12 cellular contexts compared by ENCODE assay signal in the genomic region with DNA sequence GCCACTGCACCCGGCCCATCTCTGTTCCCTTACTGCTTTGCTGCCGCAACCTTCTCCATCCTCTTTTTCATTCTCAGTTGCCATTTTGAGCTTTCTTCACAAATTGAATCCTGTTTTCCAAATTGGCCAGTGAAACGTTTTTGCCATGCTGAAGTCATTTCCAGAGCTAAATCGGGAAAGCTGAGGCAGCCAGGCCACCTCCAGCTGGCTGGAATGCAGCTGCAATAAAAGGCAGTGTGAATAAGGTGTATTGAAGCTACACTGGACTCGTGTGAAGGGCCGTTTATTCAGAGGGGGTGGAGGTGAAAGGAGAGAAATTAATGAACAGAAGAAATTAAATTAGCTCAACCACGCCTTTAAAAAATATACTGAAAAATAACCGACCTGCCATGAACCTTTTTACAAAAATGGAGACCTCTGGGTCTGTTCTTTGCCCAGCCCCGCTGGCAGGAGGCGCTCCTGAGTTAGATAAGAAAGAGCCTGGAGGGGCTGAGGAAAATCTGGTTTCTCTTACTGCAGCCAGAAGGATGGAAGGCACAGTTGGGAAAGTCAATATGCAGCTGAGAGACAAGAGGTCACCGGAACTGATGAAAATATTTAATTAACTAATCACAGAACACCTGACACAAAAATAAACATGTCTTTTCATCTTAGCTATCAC.
DNase-seq lines count a peak whose midpoint lies in the region; ATAC-seq, FAIRE-seq and TF ChIP-seq lines count a peak whose summit lies in the region.
"Had no signal": no experiment of that assay in that cellular context is flagged by ENCODE, and none has a peak within 500 bp of the region (broad histone marks: within the 10 kb centered on the region; RNA-seq: fewer than 3 reads in every experiment).

No MANE protein-coding gene starts in this region.

- no peak overlapping the region for H3K27ac ChIP-seq in A549
- H3K27ac ChIP-seq in SK-N-SH (ENCODE audit: low read depth in 2 of 2, low read length in 1 of 2) = no peak overlapping the region
- no peak overlapping the region for H3K27ac ChIP-seq in foreskin keratinocyte
- H3K27ac ChIP-seq: RWPE1 had no signal

- no peak overlapping the region for H2AFZ ChIP-seq in SK-N-SH (ENCODE audit: low read depth)

- DNase-seq in A549 (ENCODE audit: low read depth in 1 of 2, low spot score in 1 of 2) = no peak
- DNase-seq in SK-N-SH = no peak
- DNase-seq in foreskin keratinocyte = no peak
- DNase-seq in NCI-H774 (lab: John Stamatoyannopoulos, UW) = no peak
- no peak for DNase-seq in natural killer cell treated with Interleukin-12 subunit alpha and Interleukin-12 subunit beta and Interleukin-15 and Interleukin-18, amount 100 ng/mL, for 72 hours (ENCODE audit: low spot score)
- DNase-seq in RPMI8226 = no peak
- DNase-seq: activated naive CD4-positive, alpha-beta T cell treated with Interleukin-2 at 50 U/mL for 16 hours; cerebellar nuclear complex had no signal

- H3K27me3 Mint-ChIP-seq in natural killer cell treated with Interleukin-12 subunit alpha and Interleukin-12 subunit beta and Interleukin-15 and Interleukin-18, amount 100 ng/mL, for 72 hours = no peaks in the 10 kb centered on the region

- no peak overlapping the region for H3K4me3 ChIP-seq in A549
- no peak overlapping the region for H3K4me3 ChIP-seq in GM12875 (ENCODE audit: low read depth, low read length)
- no peak overlapping the region for H3K4me3 ChIP-seq in SK-N-SH (ENCODE audit: low read depth in 2 of 2, low read length in 1 of 2)

- H3K9me3 ChIP-seq in A549 (no peaks in the 10 kb centered on the region), SK-N-SH (no peaks in the 10 kb centered on the region)

- TF ChIP-seq CTCF in A549 (IDR thresholded peaks at IDR 0.05) (0 out of 3 replicates have a peak, but pooled peaks have one; percentile 6), GM12875 (IDR thresholded peaks at IDR 0.05; ENCODE audit: borderline replicate concordance, insufficient read depth, low read depth, low read length) (peak; percentile 12; the same call in 1 of the 2 replicates), SK-N-SH (IDR thresholded peaks at IDR 0.05) (peak; percentile 30), foreskin keratinocyte (conservative IDR thresholded peaks at IDR 0.05) (peak; percentile 27)

- TF ChIP-seq POLR2A in A549 (IDR thresholded peaks at IDR 0.05; ENCODE audit: low read length) = no peak

- H3F3A ChIP-seq in SK-N-SH (replicated peaks; ENCODE audit: insufficient read depth) = no peaks in the 10 kb centered on the region

- H3K4me1 ChIP-seq in A549 (no peaks in the 10 kb centered on the region), SK-N-SH (ENCODE audit: control insufficient read depth in 1 of 2, insufficient read depth in 2 of 2, low read depth in 1 of 2, low read length in 1 of 2) (peaks cover 0 to 6% of the 10 kb centered on the region in 2 experiments; a peak in 1 of 4 replicates), foreskin keratinocyte (peaks cover 18% of the 10 kb centered on the region)

- ATAC-seq in A549 (no peak), foreskin keratinocyte (no peak), HG02852 (IDR thresholded peaks at IDR 0.05; ENCODE audit: unreplicated experiment) (no peak)
- ATAC-seq in natural killer cell treated with Interleukin-12 subunit alpha and Interleukin-12 subunit beta and Interleukin-15 and Interleukin-18, amount 100 ng/mL, for 72 hours = no peak

- 67% methylated on average over 11 of the region's 11 CpGs for WGBS in A549 (ENCODE audit: missing lambda C conversion rate)
- 72% methylated on average over 11 of the region's 11 CpGs for WGBS in SK-N-SH (ENCODE audit: low lambda C conversion rate)

- CTCF ChIA-PET in A549 (lab: Yijun Ruan, JAX) (interaction anchor here (1.8 kb wide), 1 partner anchor 10 kb away, joined by 6 read pairs; no protein-coding TSS in a partner anchor), SK-N-SH (lab: Yijun Ruan, JAX) (interaction anchor here (0.7 to 2.5 kb wide), 12 partner anchors 9 to 296 kb away, joined by 3 to 9 read pairs (median 4); no protein-coding TSS in a partner anchor)

- peaks cover 10% of the 10 kb centered on the region for H3K36me3 Mint-ChIP-seq in natural killer cell treated with Interleukin-12 subunit alpha and Interleukin-12 subunit beta and Interleukin-15 and Interleukin-18, amount 100 ng/mL, for 72 hours

- H3K9me2 ChIP-seq in SK-N-SH = no peaks in the 10 kb centered on the region

- H3K36me3 ChIP-seq in SK-N-SH (replicated peaks in 1 of 2; ENCODE audit: control insufficient read depth in 1 of 2, insufficient read depth in 2 of 2, low read length in 1 of 2) = no peaks in the 10 kb centered on the region

- TF ChIP-seq RAD21 in A549 (conservative IDR thresholded peaks at IDR 0.05 in 1 of 2, IDR thresholded peaks at IDR 0.05 in 1 of 2) (no peak; a peak in 1 of 5 replicates), SK-N-SH (IDR thresholded peaks at IDR 0.05; ENCODE audit: low read length) (peak; percentile 63)

- no peak for FAIRE-seq in A549 (lab: Jason Lieb, UNC)
- FAIRE-seq: TTC549 had no signal

- TF ChIP-seq EP300 in A549 (IDR thresholded peaks at IDR 0.05) (no peak), SK-N-SH (IDR thresholded peaks at IDR 0.05; ENCODE audit: borderline replicate concordance in 1 of 2, low read depth in 1 of 2, low read length in 1 of 2) (peak in 1 of 2 experiments; percentile 56; a peak in 1 of 4 replicates)

- no peaks in the 10 kb centered on the region for H3K9me3 Mint-ChIP-seq in natural killer cell treated with Interleukin-12 subunit alpha and Interleukin-12 subunit beta and Interleukin-15 and Interleukin-18, amount 100 ng/mL, for 72 hours

- no peak overlapping the region for H3K9ac ChIP-seq in SK-N-SH

- peaks cover 9 to 11% of the 10 kb centered on the region in 2 donors for H3K4me1 Mint-ChIP-seq in natural killer cell treated with Interleukin-12 subunit alpha and Interleukin-12 subunit beta and Interleukin-15 and Interleukin-18, amount 100 ng/mL, for 72 hours (ENCODE audit: low read depth in 2 of 2)

- H3K27ac Mint-ChIP-seq in natural killer cell treated with Interleukin-12 subunit alpha and Interleukin-12 subunit beta and Interleukin-15 and Interleukin-18, amount 100 ng/mL, for 72 hours = no peak overlapping the region

- no peaks in the 10 kb centered on the region for H3K27me3 ChIP-seq in SK-N-SH (ENCODE audit: insufficient read depth)
- no peaks in the 10 kb centered on the region for H3K27me3 ChIP-seq in foreskin keratinocyte

- H3K4me3 Mint-ChIP-seq in natural killer cell treated with Interleukin-12 subunit alpha and Interleukin-12 subunit beta and Interleukin-15 and Interleukin-18, amount 100 ng/mL, for 72 hours = no peak overlapping the region

- POLR2A ChIA-PET in A549 (lab: Yijun Ruan, JAX) (no interaction called here), SK-N-SH (lab: Yijun Ruan, JAX) (no interaction called here)

- H4K20me1 ChIP-seq in SK-N-SH (ENCODE audit: insufficient read depth) = no peaks in the 10 kb centered on the region

- H3K4me2 ChIP-seq in A549 (no peak overlapping the region), SK-N-SH (no peak overlapping the region)

- H3K79me2 ChIP-seq in SK-N-SH (ENCODE audit: insufficient read depth) = no peaks in the 10 kb centered on the region

TF ChIP-seq in A549, 52 proteins besides CTCF, POLR2A, EP300 and RAD21 (continues in another document):
- TF ChIP-seq JUNB (IDR thresholded peaks at IDR 0.05) (no peak), JUN (IDR thresholded peaks at IDR 0.05) (no peak)
- TF ChIP-seq, protein P1, sequence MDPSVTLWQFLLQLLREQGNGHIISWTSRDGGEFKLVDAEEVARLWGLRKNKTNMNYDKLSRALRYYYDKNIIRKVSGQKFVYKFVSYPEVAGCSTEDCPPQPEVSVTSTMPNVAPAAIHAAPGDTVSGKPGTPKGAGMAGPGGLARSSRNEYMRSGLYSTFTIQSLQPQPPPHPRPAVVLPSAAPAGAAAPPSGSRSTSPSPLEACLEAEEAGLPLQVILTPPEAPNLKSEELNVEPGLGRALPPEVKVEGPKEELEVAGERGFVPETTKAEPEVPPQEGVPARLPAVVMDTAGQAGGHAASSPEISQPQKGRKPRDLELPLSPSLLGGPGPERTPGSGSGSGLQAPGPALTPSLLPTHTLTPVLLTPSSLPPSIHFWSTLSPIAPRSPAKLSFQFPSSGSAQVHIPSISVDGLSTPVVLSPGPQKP (IDR thresholded peaks at IDR 0.05; ENCODE audit: low read depth, low read length) = no peak

TF ChIP-seq in SK-N-SH, 30 proteins besides CTCF, POLR2A, EP300 and RAD21:
- TF ChIP-seq CHD2 (IDR thresholded peaks at IDR 0.05; ENCODE audit: low read length, partially characterized antibody) = peak; percentile 21
- 0 out of 2 replicates have a peak, but pooled peaks have one; percentile 30 for TF ChIP-seq GATA2 (CRISPR knock-in tag; IDR thresholded peaks at IDR 0.05)
- TF ChIP-seq, protein P2, sequence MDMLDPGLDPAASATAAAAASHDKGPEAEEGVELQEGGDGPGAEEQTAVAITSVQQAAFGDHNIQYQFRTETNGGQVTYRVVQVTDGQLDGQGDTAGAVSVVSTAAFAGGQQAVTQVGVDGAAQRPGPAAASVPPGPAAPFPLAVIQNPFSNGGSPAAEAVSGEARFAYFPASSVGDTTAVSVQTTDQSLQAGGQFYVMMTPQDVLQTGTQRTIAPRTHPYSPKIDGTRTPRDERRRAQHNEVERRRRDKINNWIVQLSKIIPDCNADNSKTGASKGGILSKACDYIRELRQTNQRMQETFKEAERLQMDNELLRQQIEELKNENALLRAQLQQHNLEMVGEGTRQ (IDR thresholded peaks at IDR 0.05; ENCODE audit: borderline replicate concordance, low read depth, low read length) = no peak
- no peak for TF ChIP-seq MEF2A (IDR thresholded peaks at IDR 0.05; ENCODE audit: borderline replicate concordance, low read depth)
- TF ChIP-seq SMC3 (IDR thresholded peaks at IDR 0.05; ENCODE audit: low read depth, low read length) = peak; percentile 38; the same call in 1 of the 2 replicates
